In genomic region chr16:2036200-2036966, GRCh38 we compare ENCODE assay signal across 12 cellular contexts. TPM values are rescaled to one million over a fixed set of nuclear protein-coding genes. Genes with fewer than 3 reads are reported as not detected.
A peak's percentile ranks its signal among the peaks of the same experiment; 100 is the strongest.
DNase-seq lines count a peak whose midpoint lies in the region; ATAC-seq, FAIRE-seq and TF ChIP-seq lines count a peak whose summit lies in the region.
"Had no signal": no experiment of that assay in that cellular context is flagged by ENCODE, and none has a peak within 500 bp of the region (broad histone marks: within the 10 kb centered on the region; RNA-seq: fewer than 3 reads in every experiment).

No MANE protein-coding gene starts in this region.

- no peak for TF ChIP-seq CTCF in A549 (IDR thresholded peaks at IDR 0.05)

- ATAC-seq in A549, result peak in 1 of 2 experiments; percentile 3; a peak in 3 of 6 replicates
- no peak for ATAC-seq in right cardiac atrium
- ATAC-seq in HG02938 (IDR thresholded peaks at IDR 0.05; ENCODE audit: unreplicated experiment), result no peak
- no peak for ATAC-seq in HG03175 (IDR thresholded peaks at IDR 0.05; ENCODE audit: unreplicated experiment)
- ATAC-seq in GM21360 (IDR thresholded peaks at IDR 0.05; ENCODE audit: unreplicated experiment), result no peak

- no peak overlapping the region for H3K9ac ChIP-seq in rectal smooth muscle tissue (ENCODE audit: low read length)

- TF ChIP-seq POLR2A in A549 (IDR thresholded peaks at IDR 0.05; ENCODE audit: low read length), result no peak

- H3K4me3 ChIP-seq in A549 (no peak overlapping the region), SJSA1 (peak overlapping the region; percentile 28), right cardiac atrium (ENCODE audit: low read length) (peak overlapping the region; percentile 33), rectal smooth muscle tissue (ENCODE audit: low read length) (no peak overlapping the region)

- H3K36me3 ChIP-seq in SJSA1, result peaks cover 73% of the 10 kb centered on the region
- H3K36me3 ChIP-seq in rectal smooth muscle tissue (ENCODE audit: control insufficient read depth, insufficient read depth, low read length), result peaks cover 3% of the 10 kb centered on the region

- no peak for TF ChIP-seq EP300 in A549 (IDR thresholded peaks at IDR 0.05)

- POLR2A ChIA-PET in A549 (lab: Yijun Ruan, JAX), result interaction anchor here (1.2 kb wide), 1 partner anchor 11 kb away, joined by 3 read pairs; the partner anchor contains the start of genes NTHL1 and TSC2

- DNase-seq in A549 (ENCODE audit: low read depth in 1 of 2, low spot score in 1 of 2) (no peak), SJSA1 (ENCODE audit: low read depth in 1 of 2, low spot score in 2 of 2) (no peak), right cardiac atrium (peak in 2 of 3 donors; percentile 71 to 74)
- no peak for DNase-seq in activated CD4-positive, alpha-beta T cell treated with anti-CD3 and anti-CD28 coated beads for 4 hours
- DNase-seq: naive B cell; NCI-H2227 treated with DMSO at 0.1 percent for 48 hours; stimulated activated CD4-positive, alpha-beta T cell treated with anti-CD3 and anti-CD28 coated beads, Interleukin-4, amount 100 ng/mL, for 24 hours had no signal

- WGBS in A549 (ENCODE audit: missing lambda C conversion rate), result 80% methylated on average over 28 of the region's 47 CpGs
- WGBS in right cardiac atrium, result 70% methylated on average over 47 of the region's 47 CpGs

- H3K4me1 ChIP-seq in A549 (peaks cover 90% of the 10 kb centered on the region), SJSA1 (replicated peaks) (peaks cover 88% of the 10 kb centered on the region), right cardiac atrium (ENCODE audit: control insufficient read depth, insufficient read depth, low read length) (peaks cover 10% of the 10 kb centered on the region), rectal smooth muscle tissue (ENCODE audit: control insufficient read depth, insufficient read depth, low read length) (peaks cover 40% of the 10 kb centered on the region)

- intact Hi-C loops in right cardiac atrium (cut with DNase I), result no loop called here

- no peak for TF ChIP-seq RAD21 in A549 (conservative IDR thresholded peaks at IDR 0.05 in 1 of 2, IDR thresholded peaks at IDR 0.05 in 1 of 2)

- H3K9me3 ChIP-seq in A549 (no peaks in the 10 kb centered on the region), SJSA1 (replicated peaks) (no peaks in the 10 kb centered on the region), right cardiac atrium (ENCODE audit: control insufficient read depth, low read length) (no peaks in the 10 kb centered on the region)

- H3K27ac ChIP-seq in A549 (peak overlapping the region; percentile 90 to 93), SJSA1 (peak overlapping the region; percentile 74), right cardiac atrium (ENCODE audit: low read length) (peak overlapping the region; percentile 88), rectal smooth muscle tissue (ENCODE audit: low read depth, low read length) (peak overlapping the region; percentile 78)

- CTCF ChIA-PET in A549 (lab: Yijun Ruan, JAX), result interaction anchor here (0.5 to 3.1 kb wide), 9 partner anchors 9 to 80 kb away, joined by 3 to 20 read pairs (median 3); partner anchors contain the start of genes NPW, NTHL1 and TSC2

- H3K4me2 ChIP-seq in A549, result peak overlapping the region; percentile 88

- FAIRE-seq in A549 (lab: Jason Lieb, UNC), result no peak
- FAIRE-seq: colon had no signal

- H3K27me3 ChIP-seq in SJSA1 (replicated peaks) (no peaks in the 10 kb centered on the region), right cardiac atrium (ENCODE audit: control insufficient read depth, insufficient read depth) (no peaks in the 10 kb centered on the region), rectal smooth muscle tissue (ENCODE audit: control insufficient read depth, insufficient read depth, low read length) (no peaks in the 10 kb centered on the region)

TF ChIP-seq in A549, 52 proteins besides CTCF, POLR2A, EP300 and RAD21:
- TF ChIP-seq CBX8 (IDR thresholded peaks at IDR 0.05), result no peak
- TF ChIP-seq HOXB13 (CRISPR knock-in tag; IDR thresholded peaks at IDR 0.05; ENCODE audit: low read depth), result no peak; the same call in 1 of the 2 replicates
- TF ChIP-seq BCL3 (IDR thresholded peaks at IDR 0.05), result no peak
- TF ChIP-seq MAZ (IDR thresholded peaks at IDR 0.05; ENCODE audit: borderline replicate concordance, low read depth, low read length), result no peak
- no peak for TF ChIP-seq FOSB (CRISPR knock-in tag; IDR thresholded peaks at IDR 0.05)
- TF ChIP-seq PBX3 (IDR thresholded peaks at IDR 0.05), result no peak
- TF ChIP-seq CBX2 (IDR thresholded peaks at IDR 0.05; ENCODE audit: borderline replicate concordance, low read depth), result no peak
- no peak for TF ChIP-seq TP53 (CRISPR knock-in tag; IDR thresholded peaks at IDR 0.05)
- TF ChIP-seq HEYL (CRISPR knock-in tag; IDR thresholded peaks at IDR 0.05), result no peak
- TF ChIP-seq KDM5A (IDR thresholded peaks at IDR 0.05), result no peak
- TF ChIP-seq, protein P1, sequence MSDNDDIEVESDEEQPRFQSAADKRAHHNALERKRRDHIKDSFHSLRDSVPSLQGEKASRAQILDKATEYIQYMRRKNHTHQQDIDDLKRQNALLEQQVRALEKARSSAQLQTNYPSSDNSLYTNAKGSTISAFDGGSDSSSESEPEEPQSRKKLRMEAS (IDR thresholded peaks at IDR 0.05), result no peak
- TF ChIP-seq TFCP2L1 (CRISPR knock-in tag; IDR thresholded peaks at IDR 0.05), result no peak
- TF ChIP-seq NPAS2 (CRISPR knock-in tag; IDR thresholded peaks at IDR 0.05; ENCODE audit: borderline replicate concordance), result no peak

RNA-seq across cellular contexts. Expression of gene NHERF2, which starts 9.7 kb away (rescaled TPM):
- 33.1 and 35.0 TPM in 2 replicates for polyA plus RNA-seq in A549 (2011; rRNA removed)
- polyA plus RNA-seq in A549 (2012; cell fraction: cytosol; rRNA removed), result 72.4 and 90.6 TPM in 2 replicates
- polyA plus RNA-seq in A549 (2012; cell fraction: nucleus; rRNA removed), result 67.1 and 86.4 TPM in 2 replicates
- 27.3 to 32.3 TPM (median 31.0 TPM) in 3 replicates for polyA plus RNA-seq in A549 (2017; fragmentation: RNase III; extraction: RNeasy Plus Mini Kit Qiagen cat#74134 plus additional on column Dnase treatment)
- polyA minus RNA-seq in A549 (2011; rRNA and poly(A)+ RNA removed), result 9.9 and 14.4 TPM in 2 replicates
- total RNA-seq in SJSA1 (2014; rRNA removed; shearing (Covaris generic)), result 50.2 and 57.3 TPM in 2 replicates
- total RNA-seq in right cardiac atrium, result 100 to 1,000 TPM; 131 to 257 (median 158) TPM
- polyA plus RNA-seq in right cardiac atrium, result 228 TPM

RNA-seq across cellular contexts. Expression of gene NTHL1, which starts 11.3 kb away (rescaled TPM):
- polyA plus RNA-seq in A549 (2011; rRNA removed) (28.8 and 34.8 TPM in 2 replicates), A549 (2017; fragmentation: RNase III; extraction: RNeasy Plus Mini Kit Qiagen cat#74134 plus additional on column Dnase treatment) (41.4 to 42.3 TPM (median 42.1 TPM) in 3 replicates), right cardiac atrium (21.3 TPM)
- polyA plus RNA-seq in A549 (2012; cell fraction: cytosol; rRNA removed), result 132 and 135 TPM in 2 replicates
- polyA plus RNA-seq in A549 (2012; cell fraction: nucleus; rRNA removed), result 134 and 191 TPM in 2 replicates
- 8.9 and 13.9 TPM in 2 replicates for polyA minus RNA-seq in A549 (2011; rRNA and poly(A)+ RNA removed)
- 33.9 and 59.3 TPM in 2 replicates for total RNA-seq in SJSA1 (2014; rRNA removed; shearing (Covaris generic))
- total RNA-seq in right cardiac atrium, result 10 to 100 TPM in 3 of 4 donors, 1 to 10 TPM in 1; 4.3 to 14.0 (median 12.5) TPM

RNA-seq across cellular contexts. Expression of gene TSC2, which starts 11.4 kb away (rescaled TPM):
- 32.6 and 41.7 TPM in 2 replicates for polyA plus RNA-seq in A549 (2011; rRNA removed)
- polyA plus RNA-seq in A549 (2012; cell fraction: cytosol; rRNA removed), result 74.0 and 77.7 TPM in 2 replicates
- 311 and 430 TPM in 2 replicates for polyA plus RNA-seq in A549 (2012; cell fraction: nucleus; rRNA removed)
- polyA plus RNA-seq in A549 (2017; fragmentation: RNase III; extraction: RNeasy Plus Mini Kit Qiagen cat#74134 plus additional on column Dnase treatment), result 42.0 to 47.3 TPM (median 45.1 TPM) in 3 replicates
- 80.5 and 91.2 TPM in 2 replicates for polyA minus RNA-seq in A549 (2011; rRNA and poly(A)+ RNA removed)
- total RNA-seq in SJSA1 (2014; rRNA removed; shearing (Covaris generic)), result 36.9 and 51.9 TPM in 2 replicates
- total RNA-seq in right cardiac atrium, result 10 to 100 TPM; 67.3 to 72.4 (median 69.4) TPM
- polyA plus RNA-seq in right cardiac atrium, result 34.7 TPM

RNA-seq across cellular contexts. Expression of gene NPW, which starts 16.8 kb away (rescaled TPM):
- polyA plus RNA-seq in A549 (2011; rRNA removed), result 0.13 and 0.26 TPM in 2 replicates
- polyA plus RNA-seq in A549 (2012; cell fraction: cytosol; rRNA removed), result 0.83 and 1.2 TPM in 2 replicates
- 7.5 and 11.1 TPM in 2 replicates for polyA plus RNA-seq in A549 (2012; cell fraction: nucleus; rRNA removed)
- 1.0 to 1.6 TPM (median 1.2 TPM) in 3 replicates for polyA plus RNA-seq in A549 (2017; fragmentation: RNase III; extraction: RNeasy Plus Mini Kit Qiagen cat#74134 plus additional on column Dnase treatment)
- not detected in 2 replicates for polyA minus RNA-seq in A549 (2011; rRNA and poly(A)+ RNA removed)
- not detected in 2 replicates for total RNA-seq in SJSA1 (2014; rRNA removed; shearing (Covaris generic))
- total RNA-seq in right cardiac atrium, result not detected
- polyA plus RNA-seq in right cardiac atrium, result not detected

RNA-seq across cellular contexts. Expression of gene ZNF598, which starts 26.8 kb away (rescaled TPM):
- 15.3 and 17.7 TPM in 2 replicates for polyA plus RNA-seq in A549 (2011; rRNA removed)
- polyA plus RNA-seq in A549 (2012; cell fraction: cytosol; rRNA removed), result 52.2 and 62.7 TPM in 2 replicates
- 120 and 183 TPM in 2 replicates for polyA plus RNA-seq in A549 (2012; cell fraction: nucleus; rRNA removed)
- 32.7 to 35.0 TPM (median 33.8 TPM) in 3 replicates for polyA plus RNA-seq in A549 (2017; fragmentation: RNase III; extraction: RNeasy Plus Mini Kit Qiagen cat#74134 plus additional on column Dnase treatment)
- polyA minus RNA-seq in A549 (2011; rRNA and poly(A)+ RNA removed), result 12.7 and 17.2 TPM in 2 replicates
- 13.5 and 20.4 TPM in 2 replicates for total RNA-seq in SJSA1 (2014; rRNA removed; shearing (Covaris generic))
- total RNA-seq in right cardiac atrium, result 10 to 100 TPM; 16.8 to 20.5 (median 17.5) TPM
- polyA plus RNA-seq in right cardiac atrium, result 14.0 TPM

Comparison
In these comparisons a context has a peak if more than half of its experiments do, and no peak if none do; other contexts are left out.
1. DNase-seq: peak in right cardiac atrium (2 of 3); none in A549 (0 of 2), SJSA1 (0 of 2) and activated CD4-positive, alpha-beta T cell treated with anti-CD3 and anti-CD28 coated beads for 4 hours (0 of 2).
2. H3K4me3 ChIP-seq: peak in SJSA1 (single experiment) and right cardiac atrium (single experiment); none in A549 (single experiment) and rectal smooth muscle tissue (single experiment).
3. Peak in every context shown above with its lines, with median percentiles within 50 percentile points of each other: H3K27ac ChIP-seq.